Comparison of ENCODE assay signal across 9 cellular contexts in the genomic region with DNA sequence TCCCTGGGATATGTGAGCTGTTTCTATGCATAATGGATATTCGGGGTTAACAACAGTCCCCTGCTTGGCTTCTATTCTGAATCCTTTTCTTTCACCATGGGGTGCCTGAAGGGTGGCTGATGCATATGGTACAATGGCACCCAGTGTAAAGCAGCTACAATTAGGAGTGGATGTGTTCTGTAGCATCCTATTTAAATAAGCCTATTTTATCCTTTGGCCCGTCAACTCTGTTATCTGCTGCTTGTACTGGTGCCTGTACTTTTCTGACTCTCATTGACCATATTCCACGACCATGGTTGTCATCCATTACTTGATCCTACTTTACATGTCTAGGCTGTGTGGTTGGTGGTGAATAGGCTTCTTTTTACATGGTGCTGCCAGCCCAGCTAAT. TPM values are rescaled to one million over a fixed set of nuclear protein-coding genes. Genes with fewer than 3 reads are reported as not detected.
A peak's percentile ranks its signal among the peaks of the same experiment; 100 is the strongest.
DNase-seq lines count a peak whose midpoint lies in the region; ATAC-seq, FAIRE-seq and TF ChIP-seq lines count a peak whose summit lies in the region.
"Had no signal": no experiment of that assay in that cellular context is flagged by ENCODE, and none has a peak within 500 bp of the region (broad histone marks: within the 10 kb centered on the region; RNA-seq: fewer than 3 reads in every experiment).

No MANE protein-coding gene starts in this region.

- CTCF ChIA-PET in GM12878 (lab: Yijun Ruan, JAX): interaction anchor here (0.6 to 1.4 kb wide), 5 partner anchors 50 to 260 kb away, joined by 3 to 5 read pairs (median 3); no protein-coding TSS in a partner anchor

- peak overlapping the region; percentile 81 for H3K4me3 ChIP-seq in cardiac muscle cell
- H3K4me3 ChIP-seq in GM12878: peak overlapping the region; percentile 82
- peak overlapping the region; percentile 82 for H3K4me3 ChIP-seq in upper lobe of right lung

- WGBS in GM12878 (ENCODE audit: insufficient coverage, insufficient replicate concordance, low lambda C conversion rate, missing lambda C conversion rate): 98% methylated on average over 3 of the region's 3 CpGs

- POLR2A ChIA-PET in GM12878 (lab: Charles Lee): interaction anchor here (1.0 to 1.8 kb wide), 3 partner anchors 47 to 113 kb away, joined by 6 to 7 read pairs (median 7); no protein-coding TSS in a partner anchor

- TF ChIP-seq CTCF in cardiac muscle cell (IDR thresholded peaks at IDR 0.05; ENCODE audit: low read depth, low read length) (no peak), GM12878 (IDR thresholded peaks at IDR 0.05 in 2 of 3, conservative IDR thresholded peaks at IDR 0.05 in 1 of 3; ENCODE audit: control insufficient read depth in 2 of 3, extremely low read depth in 1 of 3, insufficient read depth in 1 of 3, low read depth in 3 of 3, low read length in 3 of 3) (no peak), upper lobe of right lung (IDR thresholded peaks at IDR 0.05) (no peak)

- ATAC-seq in left cardiac atrium (no peak), GM12878 (no peak), memory B cell (ENCODE audit: low read depth) (no peak), upper lobe of right lung (no peak), HG03175 (IDR thresholded peaks at IDR 0.05; ENCODE audit: unreplicated experiment) (no peak)

- H3K27ac Mint-ChIP-seq in memory B cell: peak overlapping the region; percentile 88

- H3K4me3 Mint-ChIP-seq in memory B cell: peak overlapping the region; percentile 96

- H3K27ac ChIP-seq in cardiac muscle cell: no peak overlapping the region
- peak overlapping the region; percentile 93; the same call in 1 of the 2 replicates for H3K27ac ChIP-seq in GM12878 (ENCODE audit: control insufficient read depth, insufficient read depth)
- no peak overlapping the region for H3K27ac ChIP-seq in upper lobe of right lung

- H3K79me2 ChIP-seq in GM12878 (ENCODE audit: control insufficient read depth, insufficient read depth, low read length): peaks cover 44% of the 10 kb centered on the region

- H3K9me3 Mint-ChIP-seq in memory B cell: peaks cover 5% of the 10 kb centered on the region

- H2AFZ ChIP-seq in GM12878 (ENCODE audit: control insufficient read depth, low read depth, low read length): no peak overlapping the region

- H3K9ac ChIP-seq in GM12878 (ENCODE audit: control insufficient read depth, insufficient read depth, low read length): peak overlapping the region; percentile 77

- H3K4me1 ChIP-seq in cardiac muscle cell (ENCODE audit: low read depth): peaks cover 21% of the 10 kb centered on the region
- peaks cover 10% of the 10 kb centered on the region for H3K4me1 ChIP-seq in GM12878 (ENCODE audit: control insufficient read depth, insufficient read depth, low read length)
- H3K4me1 ChIP-seq in upper lobe of right lung: peaks cover 27% of the 10 kb centered on the region

- intact Hi-C loops in left cardiac atrium (cut with DNase I): no loop called here
- intact Hi-C loops in GM12878 (cut with micrococcal nuclease; ENCODE audit: unreplicated experiment): loop anchor here (5.0 kb wide), 1 partner anchor 112 kb away; a partner anchor contains a TSS
- intact Hi-C loops in upper lobe of right lung (cut with DNase I): no loop called here

- TSS peak; percentile 68 for BruUV-seq in GM12878 (replicated peaks; lab: Mats Ljungman, UMichigan)

- H3K36me3 ChIP-seq in cardiac muscle cell: peaks cover 17% of the 10 kb centered on the region
- H3K36me3 ChIP-seq in GM12878 (ENCODE audit: control insufficient read depth in 2 of 2, insufficient read depth in 2 of 2, low read length in 1 of 2): peaks cover 3 to 34% of the 10 kb centered on the region in 2 experiments
- H3K36me3 ChIP-seq in upper lobe of right lung: peaks cover 37% of the 10 kb centered on the region

- SMC1A ChIA-PET in GM12878 (lab: Charles Lee; ENCODE audit: uncharacterized antibody, unreplicated experiment): no interaction called here

- FAIRE-seq in GM12878 (lab: Jason Lieb, UNC): no peak
- FAIRE-seq: G401.6 had no signal

- no peak for TF ChIP-seq POLR2A in GM12878 (IDR thresholded peaks at IDR 0.05; ENCODE audit: low read depth, low read length)

- RAD21 ChIA-PET in GM12878 (lab: Charles Lee; ENCODE audit: unreplicated experiment): interaction anchor here (1.1 to 3.2 kb wide), 2 partner anchors 49 to 114 kb away, joined by 3 to 22 read pairs; no protein-coding TSS in a partner anchor

- no peaks in the 10 kb centered on the region; the same call in 1 of the 2 replicates for H4K20me1 ChIP-seq in GM12878 (ENCODE audit: control insufficient read depth, insufficient read depth)

- no peaks in the 10 kb centered on the region for H3K9me3 ChIP-seq in cardiac muscle cell (ENCODE audit: low read depth)
- peaks cover 50% of the 10 kb centered on the region for H3K9me3 ChIP-seq in GM12878 (replicated peaks; ENCODE audit: control insufficient read depth, insufficient read depth, low read length)
- no peaks in the 10 kb centered on the region for H3K9me3 ChIP-seq in upper lobe of right lung

- H3K27me3 Mint-ChIP-seq in memory B cell: no peaks in the 10 kb centered on the region

- TF ChIP-seq RAD21 in GM12878 (IDR thresholded peaks at IDR 0.05; ENCODE audit: insufficient read depth, low read depth, low read length): no peak

- H3K36me3 Mint-ChIP-seq in memory B cell: peaks cover 39% of the 10 kb centered on the region

- peaks cover 22% of the 10 kb centered on the region for H3K4me1 Mint-ChIP-seq in memory B cell

- H3K4me2 ChIP-seq in GM12878 (ENCODE audit: control insufficient read depth, insufficient read depth): peak overlapping the region; percentile 75

- in situ Hi-C loops in GM12878 (cut with MboI): no loop called here

- DNase-seq in cardiac muscle cell (ENCODE audit: low read depth in 1 of 2, low spot score in 1 of 2) (no peak), left cardiac atrium (no peak), GM12878 (ENCODE audit: low read depth, low spot score) (no peak), memory B cell (ENCODE audit: low spot score in 2 of 2) (no peak), upper lobe of right lung (no peak), dermis blood vessel endothelial cell (no peak), epidermal melanocyte (ENCODE audit: insufficient read length, low spot score) (no peak)

- H3K27me3 ChIP-seq in cardiac muscle cell (no peaks in the 10 kb centered on the region), GM12878 (replicated peaks in 1 of 2; ENCODE audit: control insufficient read depth in 2 of 2, insufficient read depth in 2 of 2, low read length in 1 of 2) (no peaks in the 10 kb centered on the region), upper lobe of right lung (no peaks in the 10 kb centered on the region)

- TF ChIP-seq EP300 in GM12878 (IDR thresholded peaks at IDR 0.05; ENCODE audit: borderline replicate concordance in 1 of 2, control insufficient read depth in 1 of 2, low read depth in 2 of 2, low read length in 2 of 2): no peak

RNA-seq across cellular contexts. Expression of a gene that starts 1.3 kb away (rescaled TPM):
- total RNA-seq in cardiac muscle cell: 54.9 and 85.5 TPM in 2 replicates
- 58.9 and 75.9 TPM in 2 replicates for polyA plus RNA-seq in cardiac muscle cell
- total RNA-seq in left cardiac atrium: 10 to 100 TPM; 37.7 to 51.3 TPM
- 171 and 179 TPM in 2 replicates for total RNA-seq in GM12878 (2013; cell fraction: nucleolus; rRNA removed)
- total RNA-seq in GM12878 (2014; rRNA removed): 52.4 and 57.3 TPM in 2 replicates
- 58.6 and 62.4 TPM in 2 replicates for total RNA-seq in GM12878 (2014; rRNA removed; fragmentation: Illumina TruSeq; extraction: Trizol)
- total RNA-seq in GM12878 (2021): 55.8 and 57.4 TPM in 2 replicates
- 32.5 TPM for polyA plus RNA-seq in GM12878 (2011; ENCODE audit: low read depth)
- polyA plus RNA-seq in GM12878 (2011; rRNA removed): 116 and 137 TPM in 2 replicates
- polyA plus RNA-seq in GM12878 (2011; cell fraction: cytosol; rRNA removed): 49.1 and 63.3 TPM in 2 replicates
- 281 and 327 TPM in 2 replicates for polyA plus RNA-seq in GM12878 (2011; cell fraction: nucleus; rRNA removed)
- 37.3 and 44.8 TPM in 2 replicates for polyA plus RNA-seq in GM12878 (2012)
- 111 and 156 TPM in 2 replicates for polyA plus RNA-seq in GM12878 (2014; fragmentation: Illumina TruSeq; extraction: Trizol)
- polyA plus RNA-seq in GM12878 (2014; fragmentation: Nextera tagmentation; extraction: Ambion mirVana): 10 to 100 TPM; 21.6 to 23.4 TPM
- 56.4 and 65.6 TPM in 2 replicates for polyA plus RNA-seq in GM12878 (2014; rRNA removed)
- 10 to 100 TPM; 19.3 to 21.7 TPM for polyA plus RNA-seq in GM12878 (2016; fragmentation: Nextera tagmentation; extraction: Ambion mirVana)
- 71.5 and 87.8 TPM in 2 replicates for polyA minus RNA-seq in GM12878 (2011; rRNA and poly(A)+ RNA removed)
- polyA minus RNA-seq in GM12878 (2011; cell fraction: cytosol; rRNA and poly(A)+ RNA removed): 10.4 and 14.5 TPM in 2 replicates
- 90.8 and 92.6 TPM in 2 replicates for polyA minus RNA-seq in GM12878 (2011; cell fraction: nucleus; rRNA and poly(A)+ RNA removed)
- total RNA-seq in upper lobe of right lung: 71.8 TPM
- total RNA-seq in dermis blood vessel endothelial cell: 45.8 and 66.9 TPM in 2 replicates

RNA-seq across cellular contexts. Expression of a gene that starts 1.8 kb away (rescaled TPM):
- total RNA-seq in cardiac muscle cell (28.8 and 30.3 TPM in 2 replicates), left cardiac atrium (10 to 100 TPM; 19.2 to 24.1 TPM), GM12878 (2014; rRNA removed) (8.4 and 8.9 TPM in 2 replicates), GM12878 (2014; rRNA removed; fragmentation: Illumina TruSeq; extraction: Trizol) (8.8 and 10.1 TPM in 2 replicates), GM12878 (2021) (15.5 and 16.3 TPM in 2 replicates), upper lobe of right lung (20.0 TPM), dermis blood vessel endothelial cell (16.5 and 28.1 TPM in 2 replicates)
- polyA plus RNA-seq in cardiac muscle cell (19.4 and 39.4 TPM in 2 replicates), GM12878 (2011; rRNA removed) (5.6 and 9.3 TPM in 2 replicates), GM12878 (2014; fragmentation: Illumina TruSeq; extraction: Trizol) (12.1 and 13.4 TPM in 2 replicates), GM12878 (2014; fragmentation: Nextera tagmentation; extraction: Ambion mirVana) (1 to 10 TPM; 1.7 to 2.4 TPM), GM12878 (2014; rRNA removed) (9.3 and 11.2 TPM in 2 replicates), GM12878 (2016; fragmentation: Nextera tagmentation; extraction: Ambion mirVana) (10 to 100 TPM in 1 of 2 experiments, 1 to 10 TPM in 1; 3.1 to 11.4 TPM)
- total RNA-seq in GM12878 (2013; cell fraction: nucleolus; rRNA removed): 20.6 and 27.7 TPM in 2 replicates
- polyA plus RNA-seq in GM12878 (2011; ENCODE audit: low read depth): 14.4 TPM
- polyA plus RNA-seq in GM12878 (2011; cell fraction: cytosol; rRNA removed): 4.0 and 6.7 TPM in 2 replicates
- 11.5 and 19.6 TPM in 2 replicates for polyA plus RNA-seq in GM12878 (2011; cell fraction: nucleus; rRNA removed)
- polyA plus RNA-seq in GM12878 (2012): 13.0 and 13.9 TPM in 2 replicates
- polyA minus RNA-seq in GM12878 (2011; rRNA and poly(A)+ RNA removed): 8.9 and 16.3 TPM in 2 replicates
- polyA minus RNA-seq in GM12878 (2011; cell fraction: cytosol; rRNA and poly(A)+ RNA removed): 7.5 and 9.8 TPM in 2 replicates
- polyA minus RNA-seq in GM12878 (2011; cell fraction: nucleus; rRNA and poly(A)+ RNA removed): 4.0 and 6.7 TPM in 2 replicates
